Comparison of ENCODE assay signal across 1 cellular context in the genomic region with DNA sequence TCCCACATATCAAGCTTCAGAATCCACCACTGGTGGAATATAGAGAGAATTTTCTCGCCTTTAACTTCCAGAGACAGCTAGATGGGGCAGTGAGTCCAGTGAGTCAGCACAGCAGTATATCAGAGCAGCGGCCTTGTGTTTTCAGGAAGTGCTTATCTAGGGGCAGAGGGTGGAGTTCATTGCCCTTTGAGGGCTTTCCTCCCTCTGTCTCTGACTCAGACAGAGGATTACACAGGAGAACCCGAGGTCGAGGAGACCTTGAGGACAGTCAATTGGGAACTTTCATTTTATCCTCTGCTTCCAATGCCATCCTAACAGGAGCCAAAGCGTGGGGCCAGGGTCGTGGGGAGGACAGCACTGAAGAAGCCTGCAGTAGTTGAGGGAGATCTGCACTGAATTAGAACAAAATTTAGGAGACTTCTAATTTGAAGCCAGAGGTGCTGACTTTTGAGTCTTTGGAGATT.
A peak's percentile ranks its signal among the peaks of the same experiment; 100 is the strongest.
TF ChIP-seq lines count a peak whose summit lies in the region.

No MANE protein-coding gene starts in this region.

TF ChIP-seq in HepG2, 621 proteins besides CTCF, POLR2A, EP300 and RAD21 (continued from another document and continues in another):
- TF ChIP-seq ZNF530 (CRISPR knock-in tag; IDR thresholded peaks at IDR 0.05; ENCODE audit: low read depth) (no peak), ZNF24 (IDR thresholded peaks at IDR 0.05) (no peak), ZNF772 (CRISPR knock-in tag; IDR thresholded peaks at IDR 0.05) (peak; percentile 89), ZNF367 (CRISPR knock-in tag; IDR thresholded peaks at IDR 0.05; ENCODE audit: borderline replicate concordance) (no peak), ZNF121 (CRISPR knock-in tag; IDR thresholded peaks at IDR 0.05) (no peak), ARNTL (CRISPR knock-in tag; IDR thresholded peaks at IDR 0.05) (peak; percentile 32; the same call in 1 of the 2 replicates), U2AF1 (optimal IDR thresholded peaks at IDR 0.05; ENCODE audit: low read depth, low read length) (no peak), ESRRA (CRISPR knock-in tag; IDR thresholded peaks at IDR 0.05; ENCODE audit: low read depth) (peak; percentile 95; the same call in 1 of the 2 replicates), ARHGAP35 (CRISPR knock-in tag; IDR thresholded peaks at IDR 0.05; ENCODE audit: borderline replicate concordance) (no peak), ZBTB3 (CRISPR knock-in tag; IDR thresholded peaks at IDR 0.05; ENCODE audit: borderline replicate concordance, low read depth) (peak; percentile 98; the same call in 1 of the 2 replicates), ZEB1 (IDR thresholded peaks at IDR 0.05; ENCODE audit: insufficient replicate concordance, low read depth) (no peak), NRL (CRISPR knock-in tag; IDR thresholded peaks at IDR 0.05; ENCODE audit: borderline replicate concordance) (no peak), ZFP36 (IDR thresholded peaks at IDR 0.05; ENCODE audit: borderline replicate concordance, low read depth, low read length, partially characterized antibody) (no peak), MAFG (CRISPR knock-in tag; IDR thresholded peaks at IDR 0.05) (no peak), DMAP1 (CRISPR knock-in tag; IDR thresholded peaks at IDR 0.05) (peak; percentile 78), PHF5A (CRISPR knock-in tag; IDR thresholded peaks at IDR 0.05; ENCODE audit: low read depth, unreplicated experiment) (peak; percentile 81), ZFYVE20 (CRISPR knock-in tag; IDR thresholded peaks at IDR 0.05; ENCODE audit: borderline replicate concordance, low read depth) (no peak), POLR2G (IDR thresholded peaks at IDR 0.05; ENCODE audit: low read depth, low read length) (peak; percentile 77)
- TF ChIP-seq, protein P1, sequence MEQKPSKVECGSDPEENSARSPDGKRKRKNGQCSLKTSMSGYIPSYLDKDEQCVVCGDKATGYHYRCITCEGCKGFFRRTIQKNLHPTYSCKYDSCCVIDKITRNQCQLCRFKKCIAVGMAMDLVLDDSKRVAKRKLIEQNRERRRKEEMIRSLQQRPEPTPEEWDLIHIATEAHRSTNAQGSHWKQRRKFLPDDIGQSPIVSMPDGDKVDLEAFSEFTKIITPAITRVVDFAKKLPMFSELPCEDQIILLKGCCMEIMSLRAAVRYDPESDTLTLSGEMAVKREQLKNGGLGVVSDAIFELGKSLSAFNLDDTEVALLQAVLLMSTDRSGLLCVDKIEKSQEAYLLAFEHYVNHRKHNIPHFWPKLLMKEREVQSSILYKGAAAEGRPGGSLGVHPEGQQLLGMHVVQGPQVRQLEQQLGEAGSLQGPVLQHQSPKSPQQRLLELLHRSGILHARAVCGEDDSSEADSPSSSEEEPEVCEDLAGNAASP (CRISPR knock-in tag; IDR thresholded peaks at IDR 0.05; ENCODE audit: borderline replicate concordance): peak; percentile 96
- TF ChIP-seq, protein P2, sequence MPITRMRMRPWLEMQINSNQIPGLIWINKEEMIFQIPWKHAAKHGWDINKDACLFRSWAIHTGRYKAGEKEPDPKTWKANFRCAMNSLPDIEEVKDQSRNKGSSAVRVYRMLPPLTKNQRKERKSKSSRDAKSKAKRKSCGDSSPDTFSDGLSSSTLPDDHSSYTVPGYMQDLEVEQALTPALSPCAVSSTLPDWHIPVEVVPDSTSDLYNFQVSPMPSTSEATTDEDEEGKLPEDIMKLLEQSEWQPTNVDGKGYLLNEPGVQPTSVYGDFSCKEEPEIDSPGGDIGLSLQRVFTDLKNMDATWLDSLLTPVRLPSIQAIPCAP (CRISPR knock-in tag; IDR thresholded peaks at IDR 0.05; ENCODE audit: low read depth): no peak
- TF ChIP-seq, protein P3, sequence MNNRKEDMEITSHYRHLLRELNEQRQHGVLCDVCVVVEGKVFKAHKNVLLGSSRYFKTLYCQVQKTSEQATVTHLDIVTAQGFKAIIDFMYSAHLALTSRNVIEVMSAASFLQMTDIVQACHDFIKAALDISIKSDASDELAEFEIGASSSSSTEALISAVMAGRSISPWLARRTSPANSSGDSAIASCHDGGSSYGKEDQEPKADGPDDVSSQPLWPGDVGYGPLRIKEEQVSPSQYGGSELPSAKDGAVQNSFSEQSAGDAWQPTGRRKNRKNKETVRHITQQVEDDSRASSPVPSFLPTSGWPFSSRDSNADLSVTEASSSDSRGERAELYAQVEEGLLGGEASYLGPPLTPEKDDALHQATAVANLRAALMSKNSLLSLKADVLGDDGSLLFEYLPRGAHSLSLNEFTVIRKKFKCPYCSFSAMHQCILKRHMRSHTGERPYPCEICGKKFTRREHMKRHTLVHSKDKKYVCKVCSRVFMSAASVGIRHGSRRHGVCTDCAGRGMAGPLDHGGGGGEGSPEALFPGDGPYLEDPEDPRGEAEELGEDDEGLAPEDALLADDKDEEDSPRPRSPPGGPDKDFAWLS (CRISPR knock-in tag; IDR thresholded peaks at IDR 0.05; ENCODE audit: borderline replicate concordance): no peak
- TF ChIP-seq, protein P4, sequence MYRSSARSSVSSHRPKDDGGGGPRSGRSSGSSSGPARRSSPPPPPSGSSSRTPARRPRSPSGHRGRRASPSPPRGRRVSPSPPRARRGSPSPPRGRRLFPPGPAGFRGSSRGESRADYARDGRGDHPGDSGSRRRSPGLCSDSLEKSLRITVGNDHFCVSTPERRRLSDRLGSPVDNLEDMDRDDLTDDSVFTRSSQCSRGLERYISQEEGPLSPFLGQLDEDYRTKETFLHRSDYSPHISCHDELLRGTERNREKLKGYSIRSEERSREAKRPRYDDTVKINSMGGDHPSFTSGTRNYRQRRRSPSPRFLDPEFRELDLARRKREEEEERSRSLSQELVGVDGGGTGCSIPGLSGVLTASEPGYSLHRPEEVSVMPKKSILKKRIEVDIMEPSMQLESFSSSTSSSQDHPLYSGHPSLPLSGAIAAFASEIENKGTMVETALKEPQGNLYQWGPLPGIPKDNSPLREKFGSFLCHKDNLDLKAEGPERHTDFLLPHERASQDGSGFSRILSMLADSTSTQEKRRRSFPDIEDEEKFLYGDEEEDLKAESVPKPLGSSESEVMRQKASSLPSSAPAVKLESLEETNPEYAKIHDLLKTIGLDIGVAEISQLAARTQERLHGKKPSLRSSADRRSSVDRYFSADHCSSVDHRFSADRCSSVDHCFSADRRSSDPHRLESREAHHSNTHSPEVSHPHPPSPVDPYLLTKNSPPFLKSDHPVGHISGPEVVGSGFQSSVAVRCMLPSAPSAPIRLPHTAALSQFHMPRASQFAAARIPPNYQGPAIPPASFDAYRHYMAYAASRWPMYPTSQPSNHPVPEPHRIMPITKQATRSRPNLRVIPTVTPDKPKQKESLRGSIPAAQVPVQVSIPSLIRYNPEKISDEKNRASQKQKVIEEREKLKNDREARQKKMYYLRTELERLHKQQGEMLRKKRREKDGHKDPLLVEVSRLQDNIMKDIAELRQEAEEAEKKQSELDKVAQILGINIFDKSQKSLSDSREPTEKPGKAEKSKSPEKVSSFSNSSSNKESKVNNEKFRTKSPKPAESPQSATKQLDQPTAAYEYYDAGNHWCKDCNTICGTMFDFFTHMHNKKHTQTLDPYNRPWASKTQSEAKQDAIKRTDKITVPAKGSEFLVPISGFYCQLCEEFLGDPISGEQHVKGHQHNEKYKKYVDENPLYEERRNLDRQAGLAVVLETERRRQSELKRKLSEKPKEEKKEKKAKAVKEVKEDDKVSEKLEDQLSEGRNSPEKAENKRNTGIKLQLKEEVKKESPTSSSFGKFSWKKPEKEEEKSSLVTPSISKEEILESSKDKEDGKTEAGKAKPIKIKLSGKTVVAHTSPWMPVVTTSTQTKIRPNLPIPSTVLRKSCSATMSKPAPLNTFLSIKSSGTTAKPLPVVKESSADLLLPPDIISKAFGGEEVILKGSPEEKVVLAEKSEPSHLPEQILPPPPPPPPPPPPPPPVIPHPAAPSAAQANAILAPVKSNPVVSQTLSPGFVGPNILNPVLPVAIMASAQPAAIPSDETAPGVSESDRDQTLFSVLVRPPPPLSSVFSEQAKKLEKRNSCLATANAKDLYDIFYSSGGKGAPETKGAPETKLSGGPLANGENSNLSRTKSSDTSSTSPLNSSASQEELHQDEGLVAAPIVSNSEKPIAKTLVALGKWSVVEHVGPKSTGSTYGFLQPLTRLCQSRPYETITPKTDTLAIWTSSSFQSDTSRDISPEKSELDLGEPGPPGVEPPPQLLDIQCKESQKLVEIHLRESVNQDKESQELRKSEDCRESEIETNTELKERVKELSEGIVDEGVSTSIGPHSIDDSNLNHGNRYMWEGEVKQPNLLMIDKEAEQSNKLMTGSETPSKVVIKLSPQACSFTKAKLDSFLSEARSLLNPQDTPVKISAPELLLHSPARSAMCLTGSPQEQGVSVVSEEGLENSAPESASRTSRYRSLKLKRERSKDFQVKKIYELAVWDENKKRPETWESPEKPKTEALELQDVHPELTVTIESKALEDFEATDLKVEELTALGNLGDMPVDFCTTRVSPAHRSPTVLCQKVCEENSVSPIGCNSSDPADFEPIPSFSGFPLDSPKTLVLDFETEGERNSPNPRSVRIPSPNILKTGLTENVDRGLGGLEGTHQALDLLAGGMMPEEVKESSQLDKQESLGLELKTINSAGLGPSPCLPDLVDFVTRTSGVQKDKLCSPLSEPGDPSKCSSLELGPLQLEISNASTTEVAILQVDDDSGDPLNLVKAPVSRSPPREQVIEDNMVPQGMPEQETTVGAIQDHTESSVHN (CRISPR knock-in tag; IDR thresholded peaks at IDR 0.05): no peak
- TF ChIP-seq, protein P5, sequence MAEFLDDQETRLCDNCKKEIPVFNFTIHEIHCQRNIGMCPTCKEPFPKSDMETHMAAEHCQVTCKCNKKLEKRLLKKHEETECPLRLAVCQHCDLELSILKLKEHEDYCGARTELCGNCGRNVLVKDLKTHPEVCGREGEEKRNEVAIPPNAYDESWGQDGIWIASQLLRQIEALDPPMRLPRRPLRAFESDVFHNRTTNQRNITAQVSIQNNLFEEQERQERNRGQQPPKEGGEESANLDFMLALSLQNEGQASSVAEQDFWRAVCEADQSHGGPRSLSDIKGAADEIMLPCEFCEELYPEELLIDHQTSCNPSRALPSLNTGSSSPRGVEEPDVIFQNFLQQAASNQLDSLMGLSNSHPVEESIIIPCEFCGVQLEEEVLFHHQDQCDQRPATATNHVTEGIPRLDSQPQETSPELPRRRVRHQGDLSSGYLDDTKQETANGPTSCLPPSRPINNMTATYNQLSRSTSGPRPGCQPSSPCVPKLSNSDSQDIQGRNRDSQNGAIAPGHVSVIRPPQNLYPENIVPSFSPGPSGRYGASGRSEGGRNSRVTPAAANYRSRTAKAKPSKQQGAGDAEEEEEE (CRISPR knock-in tag; IDR thresholded peaks at IDR 0.05; ENCODE audit: borderline replicate concordance): no peak
- TF ChIP-seq, protein P6, sequence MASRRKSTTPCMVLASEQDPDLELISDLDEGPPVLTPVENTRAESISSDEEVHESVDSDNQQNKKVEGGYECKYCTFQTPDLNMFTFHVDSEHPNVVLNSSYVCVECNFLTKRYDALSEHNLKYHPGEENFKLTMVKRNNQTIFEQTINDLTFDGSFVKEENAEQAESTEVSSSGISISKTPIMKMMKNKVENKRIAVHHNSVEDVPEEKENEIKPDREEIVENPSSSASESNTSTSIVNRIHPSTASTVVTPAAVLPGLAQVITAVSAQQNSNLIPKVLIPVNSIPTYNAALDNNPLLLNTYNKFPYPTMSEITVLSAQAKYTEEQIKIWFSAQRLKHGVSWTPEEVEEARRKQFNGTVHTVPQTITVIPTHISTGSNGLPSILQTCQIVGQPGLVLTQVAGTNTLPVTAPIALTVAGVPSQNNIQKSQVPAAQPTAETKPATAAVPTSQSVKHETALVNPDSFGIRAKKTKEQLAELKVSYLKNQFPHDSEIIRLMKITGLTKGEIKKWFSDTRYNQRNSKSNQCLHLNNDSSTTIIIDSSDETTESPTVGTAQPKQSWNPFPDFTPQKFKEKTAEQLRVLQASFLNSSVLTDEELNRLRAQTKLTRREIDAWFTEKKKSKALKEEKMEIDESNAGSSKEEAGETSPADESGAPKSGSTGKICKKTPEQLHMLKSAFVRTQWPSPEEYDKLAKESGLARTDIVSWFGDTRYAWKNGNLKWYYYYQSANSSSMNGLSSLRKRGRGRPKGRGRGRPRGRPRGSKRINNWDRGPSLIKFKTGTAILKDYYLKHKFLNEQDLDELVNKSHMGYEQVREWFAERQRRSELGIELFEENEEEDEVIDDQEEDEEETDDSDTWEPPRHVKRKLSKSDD (CRISPR knock-in tag; IDR thresholded peaks at IDR 0.05; ENCODE audit: low read depth): no peak
- TF ChIP-seq, protein P7, sequence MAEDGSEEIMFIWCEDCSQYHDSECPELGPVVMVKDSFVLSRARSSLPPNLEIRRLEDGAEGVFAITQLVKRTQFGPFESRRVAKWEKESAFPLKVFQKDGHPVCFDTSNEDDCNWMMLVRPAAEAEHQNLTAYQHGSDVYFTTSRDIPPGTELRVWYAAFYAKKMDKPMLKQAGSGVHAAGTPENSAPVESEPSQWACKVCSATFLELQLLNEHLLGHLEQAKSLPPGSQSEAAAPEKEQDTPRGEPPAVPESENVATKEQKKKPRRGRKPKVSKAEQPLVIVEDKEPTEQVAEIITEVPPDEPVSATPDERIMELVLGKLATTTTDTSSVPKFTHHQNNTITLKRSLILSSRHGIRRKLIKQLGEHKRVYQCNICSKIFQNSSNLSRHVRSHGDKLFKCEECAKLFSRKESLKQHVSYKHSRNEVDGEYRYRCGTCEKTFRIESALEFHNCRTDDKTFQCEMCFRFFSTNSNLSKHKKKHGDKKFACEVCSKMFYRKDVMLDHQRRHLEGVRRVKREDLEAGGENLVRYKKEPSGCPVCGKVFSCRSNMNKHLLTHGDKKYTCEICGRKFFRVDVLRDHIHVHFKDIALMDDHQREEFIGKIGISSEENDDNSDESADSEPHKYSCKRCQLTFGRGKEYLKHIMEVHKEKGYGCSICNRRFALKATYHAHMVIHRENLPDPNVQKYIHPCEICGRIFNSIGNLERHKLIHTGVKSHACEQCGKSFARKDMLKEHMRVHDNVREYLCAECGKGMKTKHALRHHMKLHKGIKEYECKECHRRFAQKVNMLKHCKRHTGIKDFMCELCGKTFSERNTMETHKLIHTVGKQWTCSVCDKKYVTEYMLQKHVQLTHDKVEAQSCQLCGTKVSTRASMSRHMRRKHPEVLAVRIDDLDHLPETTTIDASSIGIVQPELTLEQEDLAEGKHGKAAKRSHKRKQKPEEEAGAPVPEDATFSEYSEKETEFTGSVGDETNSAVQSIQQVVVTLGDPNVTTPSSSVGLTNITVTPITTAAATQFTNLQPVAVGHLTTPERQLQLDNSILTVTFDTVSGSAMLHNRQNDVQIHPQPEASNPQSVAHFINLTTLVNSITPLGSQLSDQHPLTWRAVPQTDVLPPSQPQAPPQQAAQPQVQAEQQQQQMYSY (CRISPR knock-in tag; IDR thresholded peaks at IDR 0.05): no peak
- TF ChIP-seq, protein P8, sequence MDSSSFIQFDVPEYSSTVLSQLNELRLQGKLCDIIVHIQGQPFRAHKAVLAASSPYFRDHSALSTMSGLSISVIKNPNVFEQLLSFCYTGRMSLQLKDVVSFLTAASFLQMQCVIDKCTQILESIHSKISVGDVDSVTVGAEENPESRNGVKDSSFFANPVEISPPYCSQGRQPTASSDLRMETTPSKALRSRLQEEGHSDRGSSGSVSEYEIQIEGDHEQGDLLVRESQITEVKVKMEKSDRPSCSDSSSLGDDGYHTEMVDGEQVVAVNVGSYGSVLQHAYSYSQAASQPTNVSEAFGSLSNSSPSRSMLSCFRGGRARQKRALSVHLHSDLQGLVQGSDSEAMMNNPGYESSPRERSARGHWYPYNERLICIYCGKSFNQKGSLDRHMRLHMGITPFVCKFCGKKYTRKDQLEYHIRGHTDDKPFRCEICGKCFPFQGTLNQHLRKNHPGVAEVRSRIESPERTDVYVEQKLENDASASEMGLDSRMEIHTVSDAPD (CRISPR knock-in tag; IDR thresholded peaks at IDR 0.05): no peak
- TF ChIP-seq, protein P9, sequence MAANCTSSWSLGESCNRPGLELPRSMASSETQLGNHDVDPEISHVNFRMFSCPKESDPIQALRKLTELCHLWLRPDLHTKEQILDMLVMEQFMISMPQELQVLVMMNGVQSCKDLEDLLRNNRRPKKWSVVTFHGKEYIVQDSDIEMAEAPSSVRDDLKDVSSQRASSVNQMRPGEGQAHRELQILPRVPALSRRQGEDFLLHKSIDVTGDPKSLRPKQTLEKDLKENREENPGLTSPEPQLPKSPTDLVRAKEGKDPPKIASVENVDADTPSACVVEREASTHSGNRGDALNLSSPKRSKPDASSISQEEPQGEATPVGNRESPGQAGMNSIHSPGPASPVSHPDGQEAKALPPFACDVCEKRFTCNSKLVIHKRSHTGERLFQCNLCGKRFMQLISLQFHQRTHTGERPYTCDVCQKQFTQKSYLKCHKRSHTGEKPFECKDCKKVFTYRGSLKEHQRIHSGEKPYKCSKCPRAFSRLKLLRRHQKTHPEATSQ (CRISPR knock-in tag; IDR thresholded peaks at IDR 0.05; ENCODE audit: borderline replicate concordance): no peak; the same call in 1 of the 2 replicates
